Comparison of ENCODE assay signal across 1 cellular context in the genomic region with DNA sequence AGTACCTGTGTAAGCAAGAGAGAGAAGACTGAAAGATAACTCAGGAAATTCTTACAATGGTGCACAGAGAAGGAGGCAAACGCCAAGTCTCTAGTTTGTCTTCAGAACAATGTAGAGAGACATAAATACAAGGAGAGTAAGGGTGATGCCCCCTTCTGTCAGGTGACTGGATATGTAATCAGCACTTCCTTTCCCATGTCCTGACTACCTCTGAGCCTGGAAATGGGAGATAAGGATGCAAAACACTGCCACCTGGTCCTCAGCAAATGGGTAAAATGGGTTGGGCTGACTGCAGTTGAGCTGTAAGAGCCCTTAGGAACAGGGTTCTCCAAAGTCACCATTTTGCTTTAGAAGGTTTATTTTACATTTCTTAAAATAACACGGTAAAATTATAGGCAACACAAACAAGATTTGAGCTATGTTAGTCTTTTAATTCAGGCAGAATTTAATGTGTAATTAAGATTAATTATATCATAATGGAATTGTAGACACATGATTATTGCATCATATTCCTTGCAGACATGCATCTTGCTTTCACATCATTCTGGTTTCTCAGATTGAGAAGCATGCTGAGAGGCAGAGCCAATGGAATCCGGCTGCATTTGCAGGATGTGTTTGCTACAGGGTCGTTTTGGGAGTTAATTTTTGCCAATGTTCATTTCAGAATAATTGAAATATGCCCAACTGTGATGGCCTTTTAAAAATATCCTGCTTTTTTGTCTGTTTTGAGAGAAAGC.
TF ChIP-seq lines count a peak whose summit lies in the region.

No MANE protein-coding gene starts in this region.

TF ChIP-seq in H1, 55 proteins besides CTCF, POLR2A, EP300 and RAD21:
- TF ChIP-seq MAFK (IDR thresholded peaks at IDR 0.05; ENCODE audit: low read depth, low read length): no peak
- no peak for TF ChIP-seq POLR2AphosphoS5 (IDR thresholded peaks at IDR 0.05; ENCODE audit: low read depth, low read length)
- TF ChIP-seq CEBPB (IDR thresholded peaks at IDR 0.05; ENCODE audit: low read depth, low read length): peak; percentile 10; the same call in 1 of the 2 replicates
- TF ChIP-seq, protein P1, sequence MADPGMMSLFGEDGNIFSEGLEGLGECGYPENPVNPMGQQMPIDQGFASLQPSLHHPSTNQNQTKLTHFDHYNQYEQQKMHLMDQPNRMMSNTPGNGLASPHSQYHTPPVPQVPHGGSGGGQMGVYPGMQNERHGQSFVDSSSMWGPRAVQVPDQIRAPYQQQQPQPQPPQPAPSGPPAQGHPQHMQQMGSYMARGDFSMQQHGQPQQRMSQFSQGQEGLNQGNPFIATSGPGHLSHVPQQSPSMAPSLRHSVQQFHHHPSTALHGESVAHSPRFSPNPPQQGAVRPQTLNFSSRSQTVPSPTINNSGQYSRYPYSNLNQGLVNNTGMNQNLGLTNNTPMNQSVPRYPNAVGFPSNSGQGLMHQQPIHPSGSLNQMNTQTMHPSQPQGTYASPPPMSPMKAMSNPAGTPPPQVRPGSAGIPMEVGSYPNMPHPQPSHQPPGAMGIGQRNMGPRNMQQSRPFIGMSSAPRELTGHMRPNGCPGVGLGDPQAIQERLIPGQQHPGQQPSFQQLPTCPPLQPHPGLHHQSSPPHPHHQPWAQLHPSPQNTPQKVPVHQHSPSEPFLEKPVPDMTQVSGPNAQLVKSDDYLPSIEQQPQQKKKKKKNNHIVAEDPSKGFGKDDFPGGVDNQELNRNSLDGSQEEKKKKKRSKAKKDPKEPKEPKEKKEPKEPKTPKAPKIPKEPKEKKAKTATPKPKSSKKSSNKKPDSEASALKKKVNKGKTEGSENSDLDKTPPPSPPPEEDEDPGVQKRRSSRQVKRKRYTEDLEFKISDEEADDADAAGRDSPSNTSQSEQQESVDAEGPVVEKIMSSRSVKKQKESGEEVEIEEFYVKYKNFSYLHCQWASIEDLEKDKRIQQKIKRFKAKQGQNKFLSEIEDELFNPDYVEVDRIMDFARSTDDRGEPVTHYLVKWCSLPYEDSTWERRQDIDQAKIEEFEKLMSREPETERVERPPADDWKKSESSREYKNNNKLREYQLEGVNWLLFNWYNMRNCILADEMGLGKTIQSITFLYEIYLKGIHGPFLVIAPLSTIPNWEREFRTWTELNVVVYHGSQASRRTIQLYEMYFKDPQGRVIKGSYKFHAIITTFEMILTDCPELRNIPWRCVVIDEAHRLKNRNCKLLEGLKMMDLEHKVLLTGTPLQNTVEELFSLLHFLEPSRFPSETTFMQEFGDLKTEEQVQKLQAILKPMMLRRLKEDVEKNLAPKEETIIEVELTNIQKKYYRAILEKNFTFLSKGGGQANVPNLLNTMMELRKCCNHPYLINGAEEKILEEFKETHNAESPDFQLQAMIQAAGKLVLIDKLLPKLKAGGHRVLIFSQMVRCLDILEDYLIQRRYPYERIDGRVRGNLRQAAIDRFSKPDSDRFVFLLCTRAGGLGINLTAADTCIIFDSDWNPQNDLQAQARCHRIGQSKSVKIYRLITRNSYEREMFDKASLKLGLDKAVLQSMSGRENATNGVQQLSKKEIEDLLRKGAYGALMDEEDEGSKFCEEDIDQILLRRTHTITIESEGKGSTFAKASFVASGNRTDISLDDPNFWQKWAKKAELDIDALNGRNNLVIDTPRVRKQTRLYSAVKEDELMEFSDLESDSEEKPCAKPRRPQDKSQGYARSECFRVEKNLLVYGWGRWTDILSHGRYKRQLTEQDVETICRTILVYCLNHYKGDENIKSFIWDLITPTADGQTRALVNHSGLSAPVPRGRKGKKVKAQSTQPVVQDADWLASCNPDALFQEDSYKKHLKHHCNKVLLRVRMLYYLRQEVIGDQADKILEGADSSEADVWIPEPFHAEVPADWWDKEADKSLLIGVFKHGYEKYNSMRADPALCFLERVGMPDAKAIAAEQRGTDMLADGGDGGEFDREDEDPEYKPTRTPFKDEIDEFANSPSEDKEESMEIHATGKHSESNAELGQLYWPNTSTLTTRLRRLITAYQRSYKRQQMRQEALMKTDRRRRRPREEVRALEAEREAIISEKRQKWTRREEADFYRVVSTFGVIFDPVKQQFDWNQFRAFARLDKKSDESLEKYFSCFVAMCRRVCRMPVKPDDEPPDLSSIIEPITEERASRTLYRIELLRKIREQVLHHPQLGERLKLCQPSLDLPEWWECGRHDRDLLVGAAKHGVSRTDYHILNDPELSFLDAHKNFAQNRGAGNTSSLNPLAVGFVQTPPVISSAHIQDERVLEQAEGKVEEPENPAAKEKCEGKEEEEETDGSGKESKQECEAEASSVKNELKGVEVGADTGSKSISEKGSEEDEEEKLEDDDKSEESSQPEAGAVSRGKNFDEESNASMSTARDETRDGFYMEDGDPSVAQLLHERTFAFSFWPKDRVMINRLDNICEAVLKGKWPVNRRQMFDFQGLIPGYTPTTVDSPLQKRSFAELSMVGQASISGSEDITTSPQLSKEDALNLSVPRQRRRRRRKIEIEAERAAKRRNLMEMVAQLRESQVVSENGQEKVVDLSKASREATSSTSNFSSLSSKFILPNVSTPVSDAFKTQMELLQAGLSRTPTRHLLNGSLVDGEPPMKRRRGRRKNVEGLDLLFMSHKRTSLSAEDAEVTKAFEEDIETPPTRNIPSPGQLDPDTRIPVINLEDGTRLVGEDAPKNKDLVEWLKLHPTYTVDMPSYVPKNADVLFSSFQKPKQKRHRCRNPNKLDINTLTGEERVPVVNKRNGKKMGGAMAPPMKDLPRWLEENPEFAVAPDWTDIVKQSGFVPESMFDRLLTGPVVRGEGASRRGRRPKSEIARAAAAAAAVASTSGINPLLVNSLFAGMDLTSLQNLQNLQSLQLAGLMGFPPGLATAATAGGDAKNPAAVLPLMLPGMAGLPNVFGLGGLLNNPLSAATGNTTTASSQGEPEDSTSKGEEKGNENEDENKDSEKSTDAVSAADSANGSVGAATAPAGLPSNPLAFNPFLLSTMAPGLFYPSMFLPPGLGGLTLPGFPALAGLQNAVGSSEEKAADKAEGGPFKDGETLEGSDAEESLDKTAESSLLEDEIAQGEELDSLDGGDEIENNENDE (IDR thresholded peaks at IDR 0.05; ENCODE audit: insufficient replicate concordance, low read length): no peak
- no peak for TF ChIP-seq FOSL1 (IDR thresholded peaks at IDR 0.05; ENCODE audit: insufficient read depth, low read depth, low read length)
- TF ChIP-seq CHD1 (IDR thresholded peaks at IDR 0.05; ENCODE audit: low read depth, low read length): no peak
- TF ChIP-seq TAF7 (optimal IDR thresholded peaks at IDR 0.05; ENCODE audit: borderline replicate concordance, low read depth, low read length): no peak
